ENCODE assay signal across 8 cellular contexts in genomic region chr9:112086627-112087026, GRCh38.
DNase-seq lines count a peak whose midpoint lies in the region; ATAC-seq, FAIRE-seq and TF ChIP-seq lines count a peak whose summit lies in the region.

No MANE protein-coding gene starts in this region.

- no peak overlapping the region for H3K4me3 Mint-ChIP-seq in activated T-cell treated with anti-CD3 and anti-CD28 coated beads, Interleukin-2, amount 50 U/mL, for 24 hours

- H3K4me1 Mint-ChIP-seq in activated T-cell treated with anti-CD3 and anti-CD28 coated beads, Interleukin-2, amount 50 U/mL, for 24 hours (ENCODE audit: low read depth) = peaks cover 2% of the 10 kb centered on the region

- peaks cover 2% of the 10 kb centered on the region for H3K9me3 Mint-ChIP-seq in activated T-cell treated with anti-CD3 and anti-CD28 coated beads, Interleukin-2, amount 50 U/mL, for 24 hours

- FAIRE-seq in GM18507 (lab: Jason Lieb, UNC) = peak; percentile 79

- no peak for ATAC-seq in GM19351 (IDR thresholded peaks at IDR 0.05; ENCODE audit: unreplicated experiment)

- DNase-seq in A172 (ENCODE audit: low spot score) (peak; percentile 35), GM18507 (ENCODE audit: extremely low spot score, insufficient read length, low read depth) (no peak), RKO (ENCODE audit: low spot score) (peak; percentile 71), fibroblast of villous mesenchyme (ENCODE audit: low read depth) (peak; percentile 60), hypothalamus (lab: John Stamatoyannopoulos, UW) (no peak)
- no peak for DNase-seq in activated T-cell treated with anti-CD3 and anti-CD28 coated beads, Interleukin-2, amount 50 U/mL, for 24 hours
- no peak for DNase-seq in stimulated activated CD4-positive, alpha-beta T cell treated with anti-CD3 and anti-CD28 coated beads, Interleukin-4, amount 100 ng/mL, for 24 hours

- peak; percentile 58 for TF ChIP-seq CTCF in fibroblast of villous mesenchyme (IDR thresholded peaks at IDR 0.05; ENCODE audit: insufficient read depth, low read depth, low read length)

- H3K27me3 Mint-ChIP-seq in activated T-cell treated with anti-CD3 and anti-CD28 coated beads, Interleukin-2, amount 50 U/mL, for 24 hours = no peaks in the 10 kb centered on the region

- no peak overlapping the region for H3K4me3 ChIP-seq in fibroblast of villous mesenchyme (ENCODE audit: low read depth, low read length)

- no peak overlapping the region for H3K27ac Mint-ChIP-seq in activated T-cell treated with anti-CD3 and anti-CD28 coated beads, Interleukin-2, amount 50 U/mL, for 24 hours

- no peaks in the 10 kb centered on the region for H3K36me3 Mint-ChIP-seq in activated T-cell treated with anti-CD3 and anti-CD28 coated beads, Interleukin-2, amount 50 U/mL, for 24 hours (ENCODE audit: low read depth)

Comparison
In these comparisons a context has a peak if more than half of its experiments do, and no peak if none do; other contexts are left out.
1. DNase-seq: peak in A172 (single experiment), RKO (single experiment) and fibroblast of villous mesenchyme (single experiment); none in GM18507 (single experiment), hypothalamus (0 of 51), activated T-cell treated with anti-CD3 and anti-CD28 coated beads, Interleukin-2, amount 50 U/mL, for 24 hours (single experiment) and stimulated activated CD4-positive, alpha-beta T cell treated with anti-CD3 and anti-CD28 coated beads, Interleukin-4, amount 100 ng/mL, for 24 hours (single experiment).